19 cellular contexts compared by ENCODE assay signal in genomic region chr21:35556536-35556935, GRCh38.
DNase-seq lines count a peak whose midpoint lies in the region; TF ChIP-seq lines count a peak whose summit lies in the region.
"Had no signal": no experiment of that assay in that cellular context is flagged by ENCODE, and none has a peak within 500 bp of the region (broad histone marks: within the 10 kb centered on the region; RNA-seq: fewer than 3 reads in every experiment).

No MANE protein-coding gene starts in this region.

- H3K27ac Mint-ChIP-seq in osteocyte (ENCODE audit: unreplicated experiment), result no peak overlapping the region
- H3K27ac Mint-ChIP-seq: B cell; CD4-positive, alpha-beta T cell; CD8-positive, alpha-beta T cell had no signal

- no peaks in the 10 kb centered on the region for H3K27me3 ChIP-seq in GM23248 (replicated peaks; ENCODE audit: insufficient read depth)
- H3K27me3 ChIP-seq in SJCRH30, result no peaks in the 10 kb centered on the region
- no peaks in the 10 kb centered on the region for H3K27me3 ChIP-seq in ascending aorta
- H3K27me3 ChIP-seq: BLaER1 treated with 17β-estradiol and CSF1 and Interleukin-3, amounts not matched to agents 10 nM and 100 nM had no signal

- H2AFZ ChIP-seq in GM23248, result no peak overlapping the region

- H3K36me3 Mint-ChIP-seq in osteocyte (ENCODE audit: unreplicated experiment), result no peaks in the 10 kb centered on the region
- H3K36me3 Mint-ChIP-seq: CD8-positive, alpha-beta T cell had no signal

- H3K4me3 Mint-ChIP-seq in osteocyte (ENCODE audit: unreplicated experiment), result no peak overlapping the region
- H3K4me3 Mint-ChIP-seq: B cell; CD4-positive, alpha-beta T cell; CD8-positive, alpha-beta T cell had no signal

- H3K4me1 ChIP-seq in GM23248 (ENCODE audit: insufficient read depth) (peaks cover 22% of the 10 kb centered on the region), SJCRH30 (peaks cover 36% of the 10 kb centered on the region), ascending aorta (no peaks in the 10 kb centered on the region)
- H3K4me1 ChIP-seq: A549, Caco-2 had no signal

- H3K4me2 ChIP-seq in GM23248 (ENCODE audit: unreplicated experiment), result no peak overlapping the region
- H3K4me2 ChIP-seq: A549; BLaER1 treated with 17β-estradiol and CSF1 and Interleukin-3, amounts not matched to agents 10 nM and 100 nM had no signal

- H3K27ac ChIP-seq in GM23248, result no peak overlapping the region
- peak overlapping the region; percentile 13; the same call in 1 of the 2 replicates for H3K27ac ChIP-seq in SJCRH30
- no peak overlapping the region for H3K27ac ChIP-seq in ascending aorta
- H3K27ac ChIP-seq: A549; BLaER1 treated with 17β-estradiol and CSF1 and Interleukin-3, amounts not matched to agents 10 nM and 100 nM; C4-2B had no signal

- no peaks in the 10 kb centered on the region for H4K20me1 ChIP-seq in GM23248 (ENCODE audit: insufficient read depth)
- H4K20me1 ChIP-seq: BLaER1 treated with 17β-estradiol and CSF1 and Interleukin-3, amounts not matched to agents 10 nM and 100 nM had no signal

- no peaks in the 10 kb centered on the region for H3K9me3 ChIP-seq in GM23248 (ENCODE audit: low read depth)
- H3K9me3 ChIP-seq in SJCRH30 (replicated peaks), result no peaks in the 10 kb centered on the region
- no peaks in the 10 kb centered on the region for H3K9me3 ChIP-seq in ascending aorta
- H3K9me3 ChIP-seq: A549; BLaER1 treated with 17β-estradiol and CSF1 and Interleukin-3, amounts not matched to agents 10 nM and 100 nM; Caco-2 had no signal

- H3K4me3 ChIP-seq in GM23248 (no peak overlapping the region), SJCRH30 (no peak overlapping the region), ascending aorta (no peak overlapping the region)
- H3K4me3 ChIP-seq: A549; BLaER1 treated with 17β-estradiol and CSF1 and Interleukin-3, amounts not matched to agents 10 nM and 100 nM had no signal

- intact Hi-C loops in ascending aorta (cut with DNase I), result no loop called here

- no peaks in the 10 kb centered on the region for H3K79me2 ChIP-seq in GM23248 (ENCODE audit: insufficient read depth)

- peak; percentile 17 for DNase-seq in GM23248
- DNase-seq in M059J (ENCODE audit: low read depth), result peak; percentile 51
- DNase-seq in SJCRH30, result no peak
- DNase-seq in GM20000 (ENCODE audit: low spot score), result no peak
- DNase-seq in osteocyte (ENCODE audit: extremely low spot score, unreplicated experiment), result no peak
- DNase-seq in NCI-H187 treated with DMSO at 0.1 percent for 48 hours (lab: John Stamatoyannopoulos, UW), result no peak
- DNase-seq in ascending aorta (ENCODE audit: low spot score in 2 of 2), result no peak
- DNase-seq: 8988T; AML-193; Caco-2; Calu3; CD4-positive, alpha-beta T cell; CD8-positive, alpha-beta T cell; DMS79 treated with DMSO at 0.1 percent for 48 hours; GF-D8 had no signal

- peaks cover 24% of the 10 kb centered on the region for H3K4me1 Mint-ChIP-seq in osteocyte (ENCODE audit: unreplicated experiment)
- H3K4me1 Mint-ChIP-seq: B cell had no signal

- peaks cover 25% of the 10 kb centered on the region for H3F3A ChIP-seq in GM23248 (ENCODE audit: insufficient read depth)

- WGBS in GM23248 (ENCODE audit: low coverage in 1 of 2, low lambda C conversion rate in 2 of 2, missing lambda C conversion rate in 2 of 2), 2 experiments, result 57% methylated on average over 2 of the region's 2 CpGs

- H3K9ac ChIP-seq in GM23248, result no peak overlapping the region
- H3K9ac ChIP-seq: BLaER1 treated with 17β-estradiol and CSF1 and Interleukin-3, amounts not matched to agents 10 nM and 100 nM had no signal

- H3K27me3 Mint-ChIP-seq in osteocyte (ENCODE audit: unreplicated experiment), result no peaks in the 10 kb centered on the region

- no peak for TF ChIP-seq CTCF in GM20000 (IDR thresholded peaks at IDR 0.05; ENCODE audit: extremely low read depth, missing control alignments)
- no peak for TF ChIP-seq CTCF in osteocyte (IDR thresholded peaks at IDR 0.05)
- no peak for TF ChIP-seq CTCF in ascending aorta (IDR thresholded peaks at IDR 0.05)

- in situ Hi-C loops in GM23248 (cut with MboI), result no loop called here

- no peaks in the 10 kb centered on the region for H3K9me2 ChIP-seq in GM23248 (ENCODE audit: insufficient read depth)

- H3K36me3 ChIP-seq in GM23248 (ENCODE audit: low read depth) (no peaks in the 10 kb centered on the region), SJCRH30 (no peaks in the 10 kb centered on the region), ascending aorta (no peaks in the 10 kb centered on the region)
- H3K36me3 ChIP-seq: BLaER1 treated with 17β-estradiol and CSF1 and Interleukin-3, amounts not matched to agents 10 nM and 100 nM had no signal

- H3K9me3 Mint-ChIP-seq in osteocyte (ENCODE audit: unreplicated experiment), result no peaks in the 10 kb centered on the region
- H3K9me3 Mint-ChIP-seq: CD4-positive, alpha-beta T cell; CD8-positive, alpha-beta T cell had no signal

Comparison
In these comparisons a context has a peak if more than half of its experiments do, and no peak if none do; other contexts are left out.
1. DNase-seq: peak in GM23248 (single experiment) and M059J (single experiment); none in SJCRH30 (0 of 2), GM20000 (single experiment), osteocyte (single experiment), NCI-H187 treated with DMSO at 0.1 percent for 48 hours (single experiment) and ascending aorta (0 of 2).